8 cellular contexts compared by ENCODE assay signal in genomic region chrX:134990475-134991473, GRCh38. TPM values are rescaled to one million over a fixed set of nuclear protein-coding genes. Genes with fewer than 3 reads are reported as not detected.
DNase-seq lines count a peak whose midpoint lies in the region; ATAC-seq, FAIRE-seq and TF ChIP-seq lines count a peak whose summit lies in the region.

SMIM10 (plus strand) TSS chrX:134990991; CDS start chrX:134991096, 105 bp downstream.

- RAD21 ChIA-PET in GM12878 (lab: Charles Lee; ENCODE audit: unreplicated experiment): no interaction called here

- DNase-seq in DMS53 treated with DMSO at 0.1 percent for 48 hours (lab: John Stamatoyannopoulos, UW; ENCODE audit: unreplicated experiment): peak; percentile 30
- no peak for DNase-seq in RWPE2 (ENCODE audit: low spot score)
- DNase-seq in GM12878 (ENCODE audit: low read depth, low spot score): no peak
- DNase-seq in gastrocnemius medialis: peak; percentile 33 to 50
- DNase-seq in A673 (ENCODE audit: low spot score): no peak
- no peak for DNase-seq in NCI-H524 treated with DMSO at 0.1 percent for 48 hours (lab: John Stamatoyannopoulos, UW)

- CTCF ChIA-PET in HEK293 (lab: Yijun Ruan, JAX): interaction anchor here (1.0 to 1.1 kb wide), 2 partner anchors 9 to 26 kb away, joined by 3 read pairs; no protein-coding TSS in a partner anchor
- CTCF ChIA-PET in GM12878 (lab: Yijun Ruan, JAX): interaction anchor here (0.7 kb wide), 1 partner anchor 15 kb away, joined by 3 read pairs; no protein-coding TSS in a partner anchor
- CTCF ChIA-PET in A673 (lab: Charles Lee): no interaction called here

- no peak for FAIRE-seq in GM12878 (lab: Jason Lieb, UNC)

- no peak within 1 kb of the TSS; the same call in 1 of the 2 replicates for H2AFZ ChIP-seq in GM12878 (ENCODE audit: control insufficient read depth, low read depth, low read length)

- no peak for TF ChIP-seq EP300 in GM12878 (IDR thresholded peaks at IDR 0.05; ENCODE audit: borderline replicate concordance in 1 of 2, control insufficient read depth in 1 of 2, low read depth in 2 of 2, low read length in 2 of 2)

- H3K9ac ChIP-seq in GM12878 (ENCODE audit: control insufficient read depth, insufficient read depth, low read length): no peak within 1 kb of the TSS
- H3K9ac ChIP-seq in iPS-18a (ENCODE audit: low read length): peak within 1 kb of the TSS; percentile 36

- intact Hi-C loops in GM12878 (cut with micrococcal nuclease; ENCODE audit: unreplicated experiment) (loop anchor here (10.0 kb wide), 1 partner anchor 506 kb away; no protein-coding TSS in a partner anchor), gastrocnemius medialis (cut with DNase I; ENCODE audit: low total_unique reads) (no loop called here), A673 (cut with micrococcal nuclease; ENCODE audit: unreplicated experiment) (loop anchor here (10.0 kb wide), 1 partner anchor 506 kb away; no protein-coding TSS in a partner anchor)

- H3K27ac ChIP-seq in HEK293 (ENCODE audit: extremely low read depth, low read depth, low read length): peak within 1 kb of the TSS; percentile 6; the same call in 1 of the 2 replicates
- H3K27ac ChIP-seq in RWPE2 (ENCODE audit: poor library complexity, severe bottlenecking): no peak within 1 kb of the TSS
- no peak within 1 kb of the TSS for H3K27ac ChIP-seq in GM12878 (ENCODE audit: control insufficient read depth, insufficient read depth)
- H3K27ac ChIP-seq in iPS-18a (ENCODE audit: low read length): no peak within 1 kb of the TSS
- peak within 1 kb of the TSS in 3 of 4 donors; percentile 25 to 46 (median 45) for H3K27ac ChIP-seq in gastrocnemius medialis
- H3K27ac ChIP-seq in A673 (ENCODE audit: low read depth, low read length, poor library complexity, severe bottlenecking): no peak within 1 kb of the TSS

- H3K36me3 ChIP-seq in HEK293 (ENCODE audit: control insufficient read depth in 2 of 2, insufficient read depth in 1 of 2, low read length in 2 of 2): no peaks in the 10 kb centered on the region; a peak in 1 of 3 replicates
- H3K36me3 ChIP-seq in RWPE2 (ENCODE audit: low read depth): no peaks in the 10 kb centered on the region
- H3K36me3 ChIP-seq in GM12878 (ENCODE audit: control insufficient read depth in 2 of 2, insufficient read depth in 2 of 2, low read length in 1 of 2): no peaks in the 10 kb centered on the region
- no peaks in the 10 kb centered on the region for H3K36me3 ChIP-seq in iPS-18a (ENCODE audit: control insufficient read depth, low read depth, low read length)
- no peaks in the 10 kb centered on the region for H3K36me3 ChIP-seq in gastrocnemius medialis
- H3K36me3 ChIP-seq in A673 (ENCODE audit: insufficient read depth, low read length, poor library complexity, severe bottlenecking): no peaks in the 10 kb centered on the region

- H3K4me3 ChIP-seq in HEK293 (ENCODE audit: low read depth, low read length) (peak within 1 kb of the TSS; percentile 55), RWPE2 (ENCODE audit: severe bottlenecking) (no peak within 1 kb of the TSS), GM12878 (no peak within 1 kb of the TSS), iPS-18a (ENCODE audit: low read length) (peak within 1 kb of the TSS; percentile 53), gastrocnemius medialis (peak within 1 kb of the TSS; percentile 43 to 55 (median 47)), A673 (ENCODE audit: low read depth, low read length, poor library complexity, severe bottlenecking) (no peak within 1 kb of the TSS)

- H3K9me3 ChIP-seq in HEK293 (ENCODE audit: control insufficient read depth, insufficient read depth, low read depth, low read length): no peaks in the 10 kb centered on the region
- no peaks in the 10 kb centered on the region for H3K9me3 ChIP-seq in RWPE2 (ENCODE audit: severe bottlenecking)
- H3K9me3 ChIP-seq in GM12878 (replicated peaks; ENCODE audit: control insufficient read depth, insufficient read depth, low read length): no peaks in the 10 kb centered on the region
- peaks cover 12% of the 10 kb centered on the region for H3K9me3 ChIP-seq in iPS-18a (ENCODE audit: control insufficient read depth, low read depth, low read length)
- H3K9me3 ChIP-seq in gastrocnemius medialis: no peaks in the 10 kb centered on the region
- no peaks in the 10 kb centered on the region for H3K9me3 ChIP-seq in A673 (ENCODE audit: low read depth, low read length, poor library complexity, severe bottlenecking)

- SMC1A ChIA-PET in GM12878 (lab: Charles Lee; ENCODE audit: uncharacterized antibody, unreplicated experiment): no interaction called here

- POLR2A ChIA-PET in HEK293 (lab: Yijun Ruan, JAX): no interaction called here
- POLR2A ChIA-PET in GM12878 (lab: Charles Lee): no interaction called here
- POLR2A ChIA-PET in A673 (lab: Charles Lee; ENCODE audit: low non-redundant PET): no interaction called here

- TF ChIP-seq POLR2A in GM12878 (IDR thresholded peaks at IDR 0.05; ENCODE audit: low read depth, low read length): no peak
- TF ChIP-seq POLR2A in gastrocnemius medialis (IDR thresholded peaks at IDR 0.05): no peak

- no TSS peak for BruUV-seq in GM12878 (replicated peaks; lab: Mats Ljungman, UMichigan)
- BruUV-seq in A673 (replicated peaks; lab: Mats Ljungman, UMichigan): no TSS peak

- no peak for TF ChIP-seq RAD21 in GM12878 (IDR thresholded peaks at IDR 0.05; ENCODE audit: insufficient read depth, low read depth, low read length)

- peak; percentile 60 for ATAC-seq in RWPE2 (ENCODE audit: low read depth)
- peak; percentile 38; the same call in 2 of the 3 replicates for ATAC-seq in GM12878
- ATAC-seq in gastrocnemius medialis: peak; percentile 61 to 70

- peak within 1 kb of the TSS; percentile 48; the same call in 1 of the 2 replicates for H3K4me2 ChIP-seq in GM12878 (ENCODE audit: control insufficient read depth, insufficient read depth)

- H3K27me3 ChIP-seq in RWPE2 (ENCODE audit: insufficient read depth, poor library complexity, severe bottlenecking) (no peaks in the 10 kb centered on the region), GM12878 (replicated peaks in 1 of 2; ENCODE audit: control insufficient read depth in 2 of 2, insufficient read depth in 2 of 2, low read length in 1 of 2) (peaks cover 0 to 3% of the 10 kb centered on the region in 2 experiments; a peak in 1 of 4 replicates), iPS-18a (ENCODE audit: control insufficient read depth, insufficient read depth, low read length) (peaks cover 11% of the 10 kb centered on the region), gastrocnemius medialis (no peaks in the 10 kb centered on the region), A673 (replicated peaks; ENCODE audit: insufficient read depth, low read depth, low read length, poor library complexity) (no peaks in the 10 kb centered on the region)

- no peaks in the 10 kb centered on the region for H4K20me1 ChIP-seq in GM12878 (ENCODE audit: control insufficient read depth, insufficient read depth)

- TF ChIP-seq CTCF in HEK293 (tag by site-specific recombination; IDR thresholded peaks at IDR 0.05) (no peak), RWPE2 (IDR thresholded peaks at IDR 0.05; ENCODE audit: poor library complexity, severe bottlenecking) (no peak), GM12878 (IDR thresholded peaks at IDR 0.05 in 2 of 3, conservative IDR thresholded peaks at IDR 0.05 in 1 of 3; ENCODE audit: control insufficient read depth in 2 of 3, extremely low read depth in 1 of 3, insufficient read depth in 1 of 3, low read depth in 3 of 3, low read length in 3 of 3) (no peak), gastrocnemius medialis (IDR thresholded peaks at IDR 0.05 in 4 of 5, conservative IDR thresholded peaks at IDR 0.05 in 1 of 5) (no peak), A673 (conservative IDR thresholded peaks at IDR 0.05; ENCODE audit: low read depth, low read length) (no peak)

- in situ Hi-C loops in GM12878 (cut with MboI) (no loop called here), gastrocnemius medialis (cut with MboI; ENCODE audit: low sequenced_read_pairs in 4 of 4) (no loop called here)

- 37% methylated on average over 49 of the region's 49 CpGs for WGBS in GM12878 (ENCODE audit: insufficient coverage, insufficient replicate concordance, low lambda C conversion rate, missing lambda C conversion rate)

- H3K79me2 ChIP-seq in GM12878 (ENCODE audit: control insufficient read depth, insufficient read depth, low read length): no peaks in the 10 kb centered on the region

- H3K4me1 ChIP-seq in HEK293 (ENCODE audit: control insufficient read depth, insufficient read depth, low read length) (no peaks in the 10 kb centered on the region), RWPE2 (ENCODE audit: insufficient read depth, poor library complexity, severe bottlenecking) (no peaks in the 10 kb centered on the region), GM12878 (ENCODE audit: control insufficient read depth, insufficient read depth, low read length) (no peaks in the 10 kb centered on the region), iPS-18a (ENCODE audit: control insufficient read depth, low read depth, low read length) (peaks cover 10% of the 10 kb centered on the region), gastrocnemius medialis (peaks cover 0 to 5% of the 10 kb centered on the region in 2 donors), A673 (ENCODE audit: insufficient read depth, low read length, poor library complexity, severe bottlenecking) (no peaks in the 10 kb centered on the region)

TF ChIP-seq in HEK293, 187 proteins besides CTCF, POLR2A, EP300 and RAD21 (continues in another document):
- TF ChIP-seq WT1 (tag by site-specific recombination; IDR thresholded peaks at IDR 0.05): peak; percentile 57; the same call in 1 of the 2 replicates

TF ChIP-seq in GM12878, 131 proteins besides CTCF, POLR2A, EP300 and RAD21:
- peak in 1 of 2 experiments; percentile 46; a peak in 1 of 4 replicates for TF ChIP-seq SRF (IDR thresholded peaks at IDR 0.05; ENCODE audit: low read depth in 2 of 2, low read length in 2 of 2)
- no peak for TF ChIP-seq DPF2 (IDR thresholded peaks at IDR 0.05)

RNA-seq across cellular contexts. Expression of gene SMIM10, which starts in this region (rescaled TPM):
- not detected in 2 replicates for total RNA-seq in GM12878 (2013; cell fraction: nucleolus; rRNA removed)
- total RNA-seq in GM12878 (2014; rRNA removed) (0.06 and 0.27 TPM in 2 replicates), GM12878 (2014; rRNA removed; fragmentation: Illumina TruSeq; extraction: Trizol) (0.13 and 0.14 TPM in 2 replicates), GM12878 (2021) (0.13 TPM in 1 of 2 replicates, not detected in the other), gastrocnemius medialis (1 to 10 TPM; 1.0 to 2.7 (median 1.5) TPM), A673 (2021) (not detected in 2 replicates)
- polyA plus RNA-seq in GM12878 (2011; ENCODE audit: low read depth): not detected
- polyA plus RNA-seq in GM12878 (2011; rRNA removed) (not detected in 2 replicates), GM12878 (2014; fragmentation: Illumina TruSeq; extraction: Trizol) (0.16 and 0.27 TPM in 2 replicates), GM12878 (2014; fragmentation: Nextera tagmentation; extraction: Ambion mirVana) (under 1 TPM in 1 of 2 experiments, not detected in 1; 0.04 TPM), GM12878 (2014; rRNA removed) (0.20 TPM in 1 of 2 replicates, not detected in the other), GM12878 (2016; fragmentation: Nextera tagmentation; extraction: Ambion mirVana) (not detected)
- not detected in 2 replicates for polyA plus RNA-seq in GM12878 (2011; cell fraction: cytosol; rRNA removed)
- polyA plus RNA-seq in GM12878 (2011; cell fraction: nucleus; rRNA removed): not detected in 2 replicates
- polyA plus RNA-seq in GM12878 (2012): 0.09 and 0.10 TPM in 2 replicates
- not detected in 2 replicates for polyA minus RNA-seq in GM12878 (2011; rRNA and poly(A)+ RNA removed)
- not detected in 2 replicates for polyA minus RNA-seq in GM12878 (2011; cell fraction: cytosol; rRNA and poly(A)+ RNA removed)
- not detected in 2 replicates for polyA minus RNA-seq in GM12878 (2011; cell fraction: nucleus; rRNA and poly(A)+ RNA removed)

Comparison
In these comparisons a context has a peak if more than half of its experiments do, and no peak if none do; other contexts are left out.
1. Peak in ATAC-seq and H3K4me2 ChIP-seq in GM12878; RNA of the gene not detected or under 1 TPM.
2. DNase-seq: peak in DMS53 treated with DMSO at 0.1 percent for 48 hours (single experiment) and gastrocnemius medialis (2 of 2); none in RWPE2 (single experiment), GM12878 (single experiment), A673 (single experiment) and NCI-H524 treated with DMSO at 0.1 percent for 48 hours (single experiment).
3. H3K27ac ChIP-seq: peak in HEK293 (single experiment) and gastrocnemius medialis (3 of 4); none in RWPE2 (single experiment), GM12878 (single experiment), iPS-18a (single experiment) and A673 (single experiment).
4. H3K4me3 ChIP-seq: peak in HEK293 (single experiment), iPS-18a (single experiment) and gastrocnemius medialis (4 of 4); none in RWPE2 (single experiment), GM12878 (single experiment) and A673 (single experiment).
5. Peak in every context shown above with its lines, with median percentiles within 50 percentile points of each other: ATAC-seq.